16 cellular contexts compared by ENCODE assay signal in the genomic region with DNA sequence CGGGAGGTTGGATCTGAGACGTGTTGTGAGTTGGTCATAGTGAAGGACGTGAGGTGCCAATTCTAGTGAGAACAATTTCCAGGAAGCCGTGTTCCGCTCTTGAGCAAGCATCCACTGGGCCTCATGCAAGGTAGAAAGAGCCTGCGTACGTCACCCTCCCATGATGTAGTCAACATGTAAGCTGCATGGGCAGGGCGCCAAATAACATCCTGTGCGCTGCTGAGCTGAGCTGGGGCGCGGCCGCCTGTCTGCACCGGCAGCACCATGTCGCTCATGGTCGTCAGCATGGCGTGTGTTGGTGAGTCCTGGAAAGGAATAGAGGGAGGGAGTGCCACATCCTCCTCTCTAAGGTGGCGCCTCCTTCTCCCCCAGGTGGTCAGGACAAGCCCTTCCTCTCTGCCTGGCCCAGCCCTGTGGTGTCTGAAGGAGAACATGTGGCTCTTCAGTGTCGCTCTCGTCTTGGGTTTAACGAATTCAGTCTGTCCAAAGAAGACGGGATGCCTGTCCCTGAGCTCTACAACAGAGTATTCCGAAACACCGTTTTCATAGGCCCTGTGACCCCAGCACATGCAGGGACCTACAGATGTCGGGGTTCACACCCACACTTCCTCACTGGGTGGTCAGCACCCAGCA. TPM values are rescaled to one million over a fixed set of nuclear protein-coding genes. Genes with fewer than 3 reads are reported as not detected.
"Had no signal": no experiment of that assay in that cellular context is flagged by ENCODE, and none has a peak within 500 bp of the region (broad histone marks: within the 10 kb centered on the region; RNA-seq: fewer than 3 reads in every experiment).

No MANE protein-coding gene starts in this region.

RNA-seq across cellular contexts. Expression of a gene that starts 16.6 kb away (rescaled TPM):
- total RNA-seq: activated CD4-positive, alpha-beta T cell treated with anti-CD3 and anti-CD28 coated beads for 36 hours; activated CD4-positive, alpha-beta T cell treated with anti-CD3 and anti-CD28 coated beads, Interleukin-2, amount 10 ng/mL, durations not matched to agents 7 days and 5 days; activated CD8-positive, alpha-beta T cell treated with anti-CD3 and anti-CD28 coated beads, Interleukin-2, amount 10 ng/mL, durations not matched to agents 7 days and 5 days; activated naive CD4-positive, alpha-beta T cell treated with anti-CD3 and anti-CD28 coated beads for 36 hours; activated naive CD4-positive, alpha-beta T cell treated with anti-CD3 and anti-CD28 coated beads, Interleukin-2, amount 50 U/mL, for 72 hours; activated T-cell treated with anti-CD3 and anti-CD28 coated beads, Interleukin-2, amount 50 U/mL, for 4 hours; activated T-helper 1 cell treated with anti-CD3 and anti-CD28 coated beads, Interleukin-12 subunit alpha, Interleukin-12 subunit beta, Interleukin-2, Interleukin-4 antibody, amounts not matched to agents 30 ng/mL and 10 ng/mL and 1 ng/mL, durations not matched to agents 14 hours and 24 hours and 36 hours; adrenal gland; astrocyte; body of pancreas; breast epithelium; cardiac septum; M059J; SK-MEL-5; T-helper 17 cell; WTC11 had no signal

RNA-seq across cellular contexts. Expression of a gene that starts 17.2 kb away (rescaled TPM):
- total RNA-seq: activated CD4-positive, alpha-beta T cell treated with anti-CD3 and anti-CD28 coated beads for 36 hours; activated CD8-positive, alpha-beta T cell treated with anti-CD3 and anti-CD28 coated beads, Interleukin-2, amount 10 ng/mL, durations not matched to agents 7 days and 5 days; activated naive CD4-positive, alpha-beta T cell treated with anti-CD3 and anti-CD28 coated beads for 36 hours; activated T-cell treated with anti-CD3 and anti-CD28 coated beads, Interleukin-2, amount 50 U/mL, for 4 hours; astrocyte; body of pancreas; cardiac septum; M059J; SK-MEL-5; T-helper 17 cell; WTC11 had no signal

RNA-seq across cellular contexts. Expression of a gene that starts 30.1 kb away (rescaled TPM):
- total RNA-seq: activated CD4-positive, alpha-beta T cell treated with anti-CD3 and anti-CD28 coated beads for 36 hours; activated CD4-positive, alpha-beta T cell treated with anti-CD3 and anti-CD28 coated beads, Interleukin-2, amount 10 ng/mL, durations not matched to agents 7 days and 5 days; activated naive CD4-positive, alpha-beta T cell treated with anti-CD3 and anti-CD28 coated beads for 36 hours; activated T-helper 1 cell treated with anti-CD3 and anti-CD28 coated beads, Interleukin-12 subunit alpha, Interleukin-12 subunit beta, Interleukin-2, Interleukin-4 antibody, amounts not matched to agents 30 ng/mL and 10 ng/mL and 1 ng/mL, durations not matched to agents 14 hours and 24 hours and 36 hours; astrocyte; body of pancreas; cardiac septum; M059J; SK-MEL-5; T-helper 17 cell; WTC11 had no signal

RNA-seq across cellular contexts. Expression of a gene that starts 46.3 kb away (rescaled TPM):
- total RNA-seq: activated naive CD4-positive, alpha-beta T cell treated with anti-CD3 and anti-CD28 coated beads for 36 hours; activated T-helper 1 cell treated with anti-CD3 and anti-CD28 coated beads, Interleukin-12 subunit alpha, Interleukin-12 subunit beta, Interleukin-2, Interleukin-4 antibody, amounts not matched to agents 30 ng/mL and 10 ng/mL and 1 ng/mL, durations not matched to agents 14 hours and 24 hours and 36 hours; adrenal gland; astrocyte; body of pancreas; breast epithelium; cardiac septum; M059J; SK-MEL-5; T-helper 17 cell; WTC11 had no signal

RNA-seq across cellular contexts. Expression of a gene that starts 47.9 kb away (rescaled TPM):
- total RNA-seq: activated CD4-positive, alpha-beta T cell treated with anti-CD3 and anti-CD28 coated beads for 36 hours; activated CD4-positive, alpha-beta T cell treated with anti-CD3 and anti-CD28 coated beads, Interleukin-2, amount 10 ng/mL, durations not matched to agents 7 days and 5 days; activated naive CD4-positive, alpha-beta T cell treated with anti-CD3 and anti-CD28 coated beads for 36 hours; activated T-helper 1 cell treated with anti-CD3 and anti-CD28 coated beads, Interleukin-12 subunit alpha, Interleukin-12 subunit beta, Interleukin-2, Interleukin-4 antibody, amounts not matched to agents 30 ng/mL and 10 ng/mL and 1 ng/mL, durations not matched to agents 14 hours and 24 hours and 36 hours; astrocyte; body of pancreas; breast epithelium; cardiac septum; M059J; SK-MEL-5; T-helper 17 cell; WTC11 had no signal
